In the genomic region with DNA sequence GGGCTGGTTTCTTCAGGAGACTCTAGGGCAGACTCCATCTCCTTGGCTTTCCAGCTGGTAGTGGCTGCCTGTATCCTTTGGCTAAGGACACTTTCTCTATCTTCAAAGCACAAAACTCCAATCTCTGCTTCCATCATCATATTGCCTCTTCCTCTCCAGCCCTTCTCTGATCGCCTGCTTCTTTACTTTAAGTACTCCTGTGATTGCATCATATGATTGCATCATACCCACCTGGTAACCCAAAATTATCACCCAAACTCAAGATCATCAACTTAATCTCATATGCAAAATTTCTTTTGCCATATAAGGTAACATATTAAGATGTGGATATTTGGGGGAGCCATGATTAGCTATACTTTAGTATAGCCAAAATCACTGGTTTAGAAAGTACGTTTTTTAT, we compare ENCODE assay signal across 20 cellular contexts.
DNase-seq lines count a peak whose midpoint lies in the region; ATAC-seq and TF ChIP-seq lines count a peak whose summit lies in the region.
"Had no signal": no experiment of that assay in that cellular context is flagged by ENCODE, and none has a peak within 500 bp of the region (broad histone marks: within the 10 kb centered on the region; RNA-seq: fewer than 3 reads in every experiment).

No MANE protein-coding gene starts in this region.

- H2BK20ac ChIP-seq in IMR-90 (ENCODE audit: low read depth, low read length) = no peak overlapping the region

- H3K27ac ChIP-seq in IMR-90 (ENCODE audit: insufficient read depth, low read length) (no peak overlapping the region), Panc1 (ENCODE audit: low read length) (peak overlapping the region; percentile 72)
- H3K27ac ChIP-seq: cardiac muscle cell, HL-60, parathyroid adenoma, sigmoid colon had no signal

- no peak overlapping the region for H3K4me2 ChIP-seq in IMR-90 (ENCODE audit: low read depth, low read length)

- no peak overlapping the region for H2AFZ ChIP-seq in IMR-90 (replicated peaks; ENCODE audit: low read length, poor library complexity)
- H2AFZ ChIP-seq: parathyroid adenoma had no signal

- no peaks in the 10 kb centered on the region for H3K27me3 ChIP-seq in IMR-90 (ENCODE audit: control insufficient read depth, insufficient read depth, low read length)
- H3K27me3 ChIP-seq in Panc1 (ENCODE audit: control insufficient read depth, insufficient read depth, low read length) = no peaks in the 10 kb centered on the region
- H3K27me3 ChIP-seq: cardiac muscle cell, sigmoid colon had no signal

- no peak overlapping the region for H2BK120ac ChIP-seq in IMR-90 (ENCODE audit: low read depth, low read length)

- BruUV-seq in IMR-90 (replicated peaks; lab: Mats Ljungman, UMichigan) (no TSS peak), Panc1 (replicated peaks; lab: Mats Ljungman, UMichigan) (no TSS peak)

- in situ Hi-C loops in IMR-90 (cut with MboI; ENCODE audit: low sequenced_read_pairs) = no loop called here
- in situ Hi-C loops in Panc1 (cut with HindIII; ENCODE audit: low pct_unique_long_range_greater_than_20kb, low sequenced_read_pairs) = no loop called here

- DNase-seq in DMS53 (lab: John Stamatoyannopoulos, UW) (peak; percentile 87), IMR-90 (no peak), Panc1 (ENCODE audit: low read depth, low spot score) (no peak), iris pigment epithelial cell (ENCODE audit: low read depth) (peak; percentile 5), LoVo (ENCODE audit: low spot score) (no peak), GM19240 (ENCODE audit: insufficient read length, low spot score) (no peak)
- DNase-seq: activated CD4-positive, alpha-beta T cell treated with anti-CD3 and anti-CD28 coated beads, Interleukin-2, amount 10 ng/mL, durations not matched to agents 7 days and 5 days; AML-193; COR-L47; foreskin melanocyte; hypothalamus; naive thymus-derived CD8-positive, alpha-beta T cell; NCI-H1105 treated with DMSO at 0.1 percent for 48 hours; sigmoid colon; stimulated activated naive CD4-positive, alpha-beta T cell; T-helper 1 cell had no signal

- no peaks in the 10 kb centered on the region for H3K9me1 ChIP-seq in IMR-90 (ENCODE audit: insufficient read depth, low read length)

- no peaks in the 10 kb centered on the region for H4K20me1 ChIP-seq in IMR-90 (ENCODE audit: insufficient read depth, low read length)

- H3K79me1 ChIP-seq in IMR-90 (ENCODE audit: low read depth in 1 of 2, low read length in 2 of 2) = no peaks in the 10 kb centered on the region

- no peak overlapping the region for H3K23ac ChIP-seq in IMR-90 (ENCODE audit: low read depth, low read length)

- dilution Hi-C loops in IMR-90 (cut with HindIII; ENCODE audit: low sequenced_read_pairs, unreplicated experiment) = no loop called here

- no peak overlapping the region for H2AK5ac ChIP-seq in IMR-90 (ENCODE audit: low read depth, low read length)

- POLR2A ChIA-PET in IMR-90 (lab: Charles Lee; ENCODE audit: unreplicated experiment) (no interaction called here), Panc1 (lab: Charles Lee) (no interaction called here)

- WGBS in IMR-90 (ENCODE audit: extremely low coverage in 2 of 2, insufficient read length in 1 of 2), 2 experiments = no CpG with 5 or more reads among the region's 2 CpGs

- H3K4me1 ChIP-seq in IMR-90 (ENCODE audit: control insufficient read depth, insufficient read depth, low read length) (no peaks in the 10 kb centered on the region), Panc1 (ENCODE audit: control insufficient read depth, insufficient read depth, low read length) (0 out of 2 replicates have a peak, but pooled peaks cover 2% of the 10 kb centered on the region)
- H3K4me1 ChIP-seq: parathyroid adenoma, sigmoid colon had no signal

- intact Hi-C loops in IMR-90 (cut with micrococcal nuclease) (no loop called here), Panc1 (cut with micrococcal nuclease; ENCODE audit: unreplicated experiment) (no loop called here)

- H3K4me3 ChIP-seq in IMR-90 (ENCODE audit: insufficient read depth, low read depth, low read length) (no peak overlapping the region), Panc1 (ENCODE audit: low read depth in 2 of 2, low read length in 2 of 2) (no peak overlapping the region)
- H3K4me3 ChIP-seq: cardiac muscle cell, sigmoid colon had no signal

- H4K5ac ChIP-seq in IMR-90 (ENCODE audit: low read depth, low read length) = no peak overlapping the region

- no peak overlapping the region for H2BK15ac ChIP-seq in IMR-90 (ENCODE audit: low read depth, low read length)

- no peak for TF ChIP-seq RAD21 in IMR-90 (IDR thresholded peaks at IDR 0.05; ENCODE audit: low read length)

- no peak overlapping the region for H3K4ac ChIP-seq in IMR-90 (ENCODE audit: low read depth, low read length)

- no peak overlapping the region for H3K14ac ChIP-seq in IMR-90 (replicated peaks; ENCODE audit: low read depth, low read length)

- TF ChIP-seq POLR2A in IMR-90 (IDR thresholded peaks at IDR 0.05; ENCODE audit: low read depth, low read length) = no peak

- no peak for TF ChIP-seq CTCF in IMR-90 (conservative IDR thresholded peaks at IDR 0.05; ENCODE audit: low read depth, low read length)
- no peak for TF ChIP-seq CTCF in Panc1 (IDR thresholded peaks at IDR 0.05)

- H2BK5ac ChIP-seq in IMR-90 (ENCODE audit: low read depth, low read length, poor library complexity, severe bottlenecking) = no peak overlapping the region

- H3K9ac ChIP-seq in IMR-90 (ENCODE audit: low read depth, low read length) = no peak overlapping the region
- H3K9ac ChIP-seq: parathyroid adenoma had no signal

- no peak overlapping the region for H4K8ac ChIP-seq in IMR-90 (ENCODE audit: low read depth in 2 of 2, low read length in 2 of 2)

- ATAC-seq in IMR-90 (ENCODE audit: low read depth) (no peak), Panc1 (no peak), GM21526 (IDR thresholded peaks at IDR 0.05; ENCODE audit: low FRiP score, unreplicated experiment) (no peak)
- ATAC-seq: naive thymus-derived CD8-positive, alpha-beta T cell had no signal

- H3K18ac ChIP-seq in IMR-90 (ENCODE audit: low read depth, low read length) = no peak overlapping the region

- CTCF ChIA-PET in IMR-90 (lab: Yijun Ruan, JAX) (no interaction called here), Panc1 (lab: Charles Lee) (no interaction called here)

- H3K36me3 ChIP-seq in IMR-90 (ENCODE audit: control insufficient read depth, insufficient read depth, low read length) = no peaks in the 10 kb centered on the region
- H3K36me3 ChIP-seq in Panc1 (ENCODE audit: control insufficient read depth, insufficient read depth, low read length) = no peaks in the 10 kb centered on the region
- H3K36me3 ChIP-seq: cardiac muscle cell, sigmoid colon had no signal

- no peak overlapping the region for H2AK9ac ChIP-seq in IMR-90 (replicated peaks; ENCODE audit: low read depth, low read length, poor library complexity)

- H4K91ac ChIP-seq in IMR-90 (ENCODE audit: insufficient read depth, low read depth, low read length) = no peak overlapping the region

- no peaks in the 10 kb centered on the region; the same call in 1 of the 2 replicates for H3K9me3 ChIP-seq in IMR-90 (ENCODE audit: control insufficient read depth, insufficient read depth, low read length)
- no peaks in the 10 kb centered on the region for H3K9me3 ChIP-seq in Panc1 (ENCODE audit: control insufficient read depth, insufficient read depth, low read depth, low read length)
- H3K9me3 ChIP-seq: sigmoid colon had no signal

- H3K56ac ChIP-seq in IMR-90 (ENCODE audit: extremely low read depth, insufficient read depth, low read length) = no peak overlapping the region

TF ChIP-seq in IMR-90, 13 proteins besides CTCF, POLR2A, EP300 and RAD21:
- TF ChIP-seq CEBPB (IDR thresholded peaks at IDR 0.05; ENCODE audit: low read depth, low read length) (peak; percentile 83), CHD1 (IDR thresholded peaks at IDR 0.05; ENCODE audit: low read depth, low read length) (no peak), BHLHE40 (IDR thresholded peaks at IDR 0.05; ENCODE audit: low read depth, low read length) (no peak)

Comparison
In these comparisons a context has a peak if more than half of its experiments do, and no peak if none do; other contexts are left out.
1. DNase-seq: peak in DMS53 (single experiment) and iris pigment epithelial cell (single experiment); none in IMR-90 (single experiment), Panc1 (single experiment), LoVo (single experiment) and GM19240 (single experiment).